ENCODE assay signal across 18 cellular contexts in genomic region chr21:43597052-43597451, GRCh38.
DNase-seq lines count a peak whose midpoint lies in the region; ATAC-seq, FAIRE-seq and TF ChIP-seq lines count a peak whose summit lies in the region.
"Had no signal": no experiment of that assay in that cellular context is flagged by ENCODE, and none has a peak within 500 bp of the region (broad histone marks: within the 10 kb centered on the region; RNA-seq: fewer than 3 reads in every experiment).

No MANE protein-coding gene starts in this region.

- H3K27me3 Mint-ChIP-seq in MCF 10A (ENCODE audit: insufficient read depth, unreplicated experiment) (no peaks in the 10 kb centered on the region), glutamatergic neuron (ENCODE audit: unreplicated experiment) (no peaks in the 10 kb centered on the region), natural killer cell (ENCODE audit: low read depth in 2 of 2) (peaks cover 11 to 34% of the 10 kb centered on the region in 2 donors)

- H3K4me3 Mint-ChIP-seq in MCF 10A (ENCODE audit: unreplicated experiment) (no peak overlapping the region), glutamatergic neuron (ENCODE audit: unreplicated experiment) (no peak overlapping the region), natural killer cell (no peak overlapping the region)
- H3K4me3 Mint-ChIP-seq: activated CD4-positive, alpha-beta T cell treated with anti-CD3 and anti-CD28 coated beads, Interleukin-2, amount 10 ng/mL, durations not matched to agents 24 days and 14 days; activated T-helper 17 cell treated with anti-CD3 and anti-CD28 coated beads, Interleukin-2, amount 50 U/mL, for 72 hours; immature natural killer cell; naive B cell; T-cell had no signal

- POLR2A ChIA-PET in MCF 10A (lab: Yijun Ruan, JAX), result interaction anchor here (0.6 to 3.6 kb wide), 10 partner anchors 8 to 623 kb away, joined by 3 to 53 read pairs (median 3); partner anchors contain the start of gene PKNOX1

- no peak overlapping the region for H3K27ac ChIP-seq in breast epithelium
- peak overlapping the region; percentile 54 for H3K27ac ChIP-seq in VCaP
- H3K27ac ChIP-seq: 22Rv1, skin epidermis, thoracic aorta had no signal

- intact Hi-C loops in MCF 10A (cut with micrococcal nuclease) (no loop called here), breast epithelium (cut with DNase I; ENCODE audit: low total_unique reads) (loop anchor here (2.0 kb wide), 1 partner anchor 14 kb away; no protein-coding TSS in a partner anchor), natural killer cell (cut with micrococcal nuclease) (no loop called here)

- no peak for TF ChIP-seq POLR2A in breast epithelium (IDR thresholded peaks at IDR 0.05)

- no TSS peak for BruUV-seq in MCF 10A (replicated peaks; lab: Mats Ljungman, UMichigan)

- no peaks in the 10 kb centered on the region for H3K27me3 ChIP-seq in breast epithelium

- no peak for FAIRE-seq in frontal cortex (lab: Jason Lieb, UNC)

- TF ChIP-seq CTCF in MCF 10A (IDR thresholded peaks at IDR 0.05; ENCODE audit: unreplicated experiment) (no peak), breast epithelium (IDR thresholded peaks at IDR 0.05) (no peak), VCaP (conservative IDR thresholded peaks at IDR 0.05) (no peak), glutamatergic neuron (IDR thresholded peaks at IDR 0.05; ENCODE audit: partially characterized antibody, unreplicated experiment) (no peak), natural killer cell (IDR thresholded peaks at IDR 0.05) (no peak)

- H3K4me3 ChIP-seq in breast epithelium, result no peak overlapping the region
- H3K4me3 ChIP-seq: skin epidermis, thoracic aorta had no signal

- CTCF ChIA-PET in MCF 10A (lab: Yijun Ruan, JAX), result interaction anchor here (0.7 to 1.5 kb wide), 5 partner anchors 9 to 1354 kb away, joined by 3 to 4 read pairs (median 3); no protein-coding TSS in a partner anchor

- H3K4me1 Mint-ChIP-seq in MCF 10A (ENCODE audit: insufficient read depth, unreplicated experiment), result peaks cover 66% of the 10 kb centered on the region
- peaks cover 5% of the 10 kb centered on the region for H3K4me1 Mint-ChIP-seq in glutamatergic neuron (ENCODE audit: low read depth, unreplicated experiment)
- peaks cover 8 to 10% of the 10 kb centered on the region in 2 donors for H3K4me1 Mint-ChIP-seq in natural killer cell
- H3K4me1 Mint-ChIP-seq: activated T-helper 17 cell treated with anti-CD3 and anti-CD28 coated beads, Interleukin-2, amount 50 U/mL, for 72 hours had no signal

- H3K27ac Mint-ChIP-seq in MCF 10A (ENCODE audit: low read depth, unreplicated experiment), result no peak overlapping the region
- no peak overlapping the region for H3K27ac Mint-ChIP-seq in glutamatergic neuron (ENCODE audit: unreplicated experiment)
- H3K27ac Mint-ChIP-seq in natural killer cell, result no peak overlapping the region
- H3K27ac Mint-ChIP-seq: activated CD4-positive, alpha-beta T cell treated with anti-CD3 and anti-CD28 coated beads, Interleukin-2, amount 10 ng/mL, durations not matched to agents 24 days and 14 days; activated T-helper 17 cell treated with anti-CD3 and anti-CD28 coated beads, Interleukin-2, amount 50 U/mL, for 72 hours; T-cell had no signal

- DNase-seq in MCF 10A (ENCODE audit: unreplicated experiment) (peak; percentile 74), breast epithelium (ENCODE audit: low spot score in 2 of 2) (no peak), glomerular visceral epithelial cell (ENCODE audit: extremely low spot score) (peak; percentile 85), glutamatergic neuron (no peak), frontal cortex (ENCODE audit: low spot score in 2 of 2) (no peak), natural killer cell (no peak)
- DNase-seq: activated CD4-positive, alpha-beta T cell treated with anti-CD3 and anti-CD28 coated beads, Interleukin-2, amount 10 ng/mL, durations not matched to agents 24 days and 14 days; GOT3; immature natural killer cell; naive B cell; T-cell had no signal

- H3K36me3 ChIP-seq in breast epithelium, result no peaks in the 10 kb centered on the region
- H3K36me3 ChIP-seq: thoracic aorta had no signal

- H3K36me3 Mint-ChIP-seq in MCF 10A (ENCODE audit: insufficient read depth, unreplicated experiment) (peaks cover 12% of the 10 kb centered on the region), glutamatergic neuron (ENCODE audit: unreplicated experiment) (no peaks in the 10 kb centered on the region), natural killer cell (no peaks in the 10 kb centered on the region)
- H3K36me3 Mint-ChIP-seq: naive B cell, T-cell had no signal

- no peaks in the 10 kb centered on the region for H3K9me3 ChIP-seq in breast epithelium
- H3K9me3 ChIP-seq: thoracic aorta had no signal

- no peaks in the 10 kb centered on the region for H3K9me3 Mint-ChIP-seq in MCF 10A (ENCODE audit: unreplicated experiment)
- peaks cover 3% of the 10 kb centered on the region for H3K9me3 Mint-ChIP-seq in glutamatergic neuron (ENCODE audit: unreplicated experiment)
- H3K9me3 Mint-ChIP-seq in natural killer cell, result no peaks in the 10 kb centered on the region
- H3K9me3 Mint-ChIP-seq: activated CD4-positive, alpha-beta T cell treated with anti-CD3 and anti-CD28 coated beads, Interleukin-2, amount 10 ng/mL, durations not matched to agents 24 days and 14 days; activated T-helper 17 cell treated with anti-CD3 and anti-CD28 coated beads, Interleukin-2, amount 50 U/mL, for 72 hours; immature natural killer cell; T-cell had no signal

- no peak for ATAC-seq in HG02588 (IDR thresholded peaks at IDR 0.05; ENCODE audit: unreplicated experiment)
- no peak for ATAC-seq in natural killer cell
- ATAC-seq: activated T-helper 17 cell treated with anti-CD3 and anti-CD28 coated beads, Interleukin-2, amount 50 U/mL, for 72 hours; esophagus mucosa; T-cell had no signal

- H3K4me1 ChIP-seq in breast epithelium, result no peaks in the 10 kb centered on the region

Comparison
In these comparisons a context has a peak if more than half of its experiments do, and no peak if none do; other contexts are left out.
1. DNase-seq: peak in MCF 10A (single experiment) and glomerular visceral epithelial cell (single experiment); none in breast epithelium (0 of 2), glutamatergic neuron (single experiment), frontal cortex (0 of 2) and natural killer cell (single experiment).